17 cellular contexts compared by ENCODE assay signal in genomic region chr7:155916926-155917655, GRCh38.
"Had no signal": no experiment of that assay in that cellular context is flagged by ENCODE, and none has a peak within 500 bp of the region (broad histone marks: within the 10 kb centered on the region; RNA-seq: fewer than 3 reads in every experiment).

No MANE protein-coding gene starts in this region.

- H3K36me3 ChIP-seq: ascending aorta, gastroesophageal sphincter, heart right ventricle, left lung, sigmoid colon had no signal

- H3K27ac ChIP-seq: ascending aorta, epithelial cell of prostate, gastroesophageal sphincter, heart right ventricle, left lung, psoas muscle, sigmoid colon had no signal

- DNase-seq: activated CD4-positive, alpha-beta T cell treated with anti-CD3 and anti-CD28 coated beads, Interleukin-2, amount 10 ng/mL, durations not matched to agents 7 days and 5 days; activated CD8-positive, alpha-beta memory T cell treated with anti-CD3 and anti-CD28 coated beads for 24 hours; activated naive CD4-positive, alpha-beta T cell treated with anti-CD3 and anti-CD28 coated beads for 36 hours; heart right ventricle; islet precursor cell; left lung; nucleus accumbens; psoas muscle; sigmoid colon; stimulated activated CD4-positive, alpha-beta T cell treated with anti-CD3 and anti-CD28 coated beads, Interleukin-12 subunit alpha, Interleukin-12 subunit beta, amount 100 ng/mL, for 4 hours; T-helper 2 cell had no signal

- H3K4me3 Mint-ChIP-seq: activated CD4-positive, alpha-beta T cell treated with anti-CD3 and anti-CD28 coated beads, Interleukin-2, amount 10 ng/mL, durations not matched to agents 7 days and 5 days; activated naive CD4-positive, alpha-beta T cell treated with anti-CD3 and anti-CD28 coated beads for 36 hours; memory B cell; natural killer cell treated with Interleukin-12 subunit alpha and Interleukin-12 subunit beta and Interleukin-15 and Interleukin-18, amount 100 ng/mL, for 72 hours; stimulated activated effector memory CD8-positive, alpha-beta T cell treated with anti-CD3 and anti-CD28 coated beads, Interleukin-12 subunit alpha, Interleukin-12 subunit beta, amount 100 ng/mL, for 72 hours had no signal

- ATAC-seq: gastroesophageal sphincter; heart right ventricle; left lung; natural killer cell treated with Interleukin-12 subunit alpha and Interleukin-12 subunit beta and Interleukin-15 and Interleukin-18, amount 100 ng/mL, for 72 hours; psoas muscle; stimulated activated effector memory CD8-positive, alpha-beta T cell treated with anti-CD3 and anti-CD28 coated beads, Interleukin-12 subunit alpha, Interleukin-12 subunit beta, amount 100 ng/mL, for 72 hours had no signal

- H3K36me3 Mint-ChIP-seq: memory B cell; natural killer cell treated with Interleukin-12 subunit alpha and Interleukin-12 subunit beta and Interleukin-15 and Interleukin-18, amount 100 ng/mL, for 72 hours; stimulated activated effector memory CD8-positive, alpha-beta T cell treated with anti-CD3 and anti-CD28 coated beads, Interleukin-12 subunit alpha, Interleukin-12 subunit beta, amount 100 ng/mL, for 72 hours had no signal

- H3K27me3 ChIP-seq: ascending aorta, gastroesophageal sphincter, sigmoid colon had no signal

- H3K4me3 ChIP-seq: ascending aorta, gastroesophageal sphincter, heart right ventricle, left lung, psoas muscle, sigmoid colon had no signal

- H3K4me1 ChIP-seq: ascending aorta, heart right ventricle, psoas muscle, sigmoid colon had no signal

- H3K9me3 ChIP-seq: ascending aorta, psoas muscle, sigmoid colon had no signal

- H3K27me3 Mint-ChIP-seq: activated CD4-positive, alpha-beta T cell treated with anti-CD3 and anti-CD28 coated beads, Interleukin-2, amount 10 ng/mL, durations not matched to agents 7 days and 5 days had no signal

- H3K27ac Mint-ChIP-seq: activated CD4-positive, alpha-beta T cell treated with anti-CD3 and anti-CD28 coated beads, Interleukin-2, amount 10 ng/mL, durations not matched to agents 7 days and 5 days; activated naive CD4-positive, alpha-beta T cell treated with anti-CD3 and anti-CD28 coated beads for 36 hours; memory B cell; natural killer cell treated with Interleukin-12 subunit alpha and Interleukin-12 subunit beta and Interleukin-15 and Interleukin-18, amount 100 ng/mL, for 72 hours; stimulated activated effector memory CD8-positive, alpha-beta T cell treated with anti-CD3 and anti-CD28 coated beads, Interleukin-12 subunit alpha, Interleukin-12 subunit beta, amount 100 ng/mL, for 72 hours had no signal

- H3K4me1 Mint-ChIP-seq: activated CD4-positive, alpha-beta T cell treated with anti-CD3 and anti-CD28 coated beads, Interleukin-2, amount 10 ng/mL, durations not matched to agents 7 days and 5 days had no signal
